ENCODE assay signal across 1 cellular context in genomic region chr1:1752190-1752589, GRCh38.
TF ChIP-seq lines count a peak whose summit lies in the region.

No MANE protein-coding gene starts in this region.

TF ChIP-seq in HCT116, 20 proteins besides CTCF, POLR2A, EP300 and RAD21 (continued from another document):
- TF ChIP-seq ATF3 (IDR thresholded peaks at IDR 0.05) (no peak), EZH2 (IDR thresholded peaks at IDR 0.05) (no peak), ELF1 (IDR thresholded peaks at IDR 0.05; ENCODE audit: borderline replicate concordance, low read depth) (no peak), SIN3A (IDR thresholded peaks at IDR 0.05; ENCODE audit: low read depth) (no peak), REST (IDR thresholded peaks at IDR 0.05; ENCODE audit: low read depth) (no peak), TCF7L2 (IDR thresholded peaks at IDR 0.05; ENCODE audit: borderline replicate concordance, extremely low read depth, insufficient read depth, insufficient read length) (no peak)
- TF ChIP-seq, protein P1, sequence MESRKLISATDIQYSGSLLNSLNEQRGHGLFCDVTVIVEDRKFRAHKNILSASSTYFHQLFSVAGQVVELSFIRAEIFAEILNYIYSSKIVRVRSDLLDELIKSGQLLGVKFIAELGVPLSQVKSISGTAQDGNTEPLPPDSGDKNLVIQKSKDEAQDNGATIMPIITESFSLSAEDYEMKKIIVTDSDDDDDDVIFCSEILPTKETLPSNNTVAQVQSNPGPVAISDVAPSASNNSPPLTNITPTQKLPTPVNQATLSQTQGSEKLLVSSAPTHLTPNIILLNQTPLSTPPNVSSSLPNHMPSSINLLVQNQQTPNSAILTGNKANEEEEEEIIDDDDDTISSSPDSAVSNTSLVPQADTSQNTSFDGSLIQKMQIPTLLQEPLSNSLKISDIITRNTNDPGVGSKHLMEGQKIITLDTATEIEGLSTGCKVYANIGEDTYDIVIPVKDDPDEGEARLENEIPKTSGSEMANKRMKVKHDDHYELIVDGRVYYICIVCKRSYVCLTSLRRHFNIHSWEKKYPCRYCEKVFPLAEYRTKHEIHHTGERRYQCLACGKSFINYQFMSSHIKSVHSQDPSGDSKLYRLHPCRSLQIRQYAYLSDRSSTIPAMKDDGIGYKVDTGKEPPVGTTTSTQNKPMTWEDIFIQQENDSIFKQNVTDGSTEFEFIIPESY (IDR thresholded peaks at IDR 0.05; ENCODE audit: extremely low read depth, insufficient replicate concordance, low read length) = no peak
